ENCODE assay signal across 26 cellular contexts in genomic region chr3:128987701-128988100, GRCh38. TPM values are rescaled to one million over a fixed set of nuclear protein-coding genes. Genes with fewer than 3 reads are reported as not detected.
"Had no signal": no experiment of that assay in that cellular context is flagged by ENCODE, and none has a peak within 500 bp of the region (broad histone marks: within the 10 kb centered on the region; RNA-seq: fewer than 3 reads in every experiment).

No MANE protein-coding gene starts in this region.

- H3K9me3 Mint-ChIP-seq: memory B cell; mesothelial cell of epicardium; naive thymus-derived CD4-positive, alpha-beta T cell had no signal

- H3K36me3 Mint-ChIP-seq: memory B cell; mesothelial cell of epicardium; naive thymus-derived CD4-positive, alpha-beta T cell had no signal

- H3K4me3 Mint-ChIP-seq: memory B cell; mesothelial cell of epicardium; naive thymus-derived CD4-positive, alpha-beta T cell had no signal

- H3K36me3 ChIP-seq: esophagus squamous epithelium, gastrocnemius medialis, heart right ventricle, left lung had no signal

- H3K9me3 ChIP-seq: esophagus squamous epithelium, gastrocnemius medialis, heart right ventricle, left lung had no signal

- H3K27me3 ChIP-seq: dorsolateral prefrontal cortex, gastrocnemius medialis, heart right ventricle, left lung had no signal

- H3K4me3 ChIP-seq: coronary artery, dorsolateral prefrontal cortex, esophagus squamous epithelium, gastrocnemius medialis, heart right ventricle, left lung, lung had no signal

- H3K4me1 ChIP-seq: gastrocnemius medialis, heart right ventricle, left lung had no signal

- H3K27ac ChIP-seq: coronary artery, dorsolateral prefrontal cortex, epithelial cell of prostate, esophagus squamous epithelium, gastrocnemius medialis, heart right ventricle, left lung had no signal

- ATAC-seq: esophagus mucosa; gastrocnemius medialis; heart right ventricle; left cardiac atrium; left lung; left ventricle myocardium superior; naive thymus-derived CD4-positive, alpha-beta T cell had no signal

- H3K4me1 Mint-ChIP-seq: memory B cell, mesothelial cell of epicardium had no signal

- H3K27me3 Mint-ChIP-seq: naive thymus-derived CD4-positive, alpha-beta T cell had no signal

- H3K27ac Mint-ChIP-seq: memory B cell, mesothelial cell of epicardium had no signal

- DNase-seq: dermis blood vessel endothelial cell; dorsolateral prefrontal cortex; effector CD4-positive, alpha-beta T cell; effector memory CD4-positive, alpha-beta T cell; erythroblast; esophagus squamous epithelium; foreskin fibroblast; foreskin melanocyte; gastrocnemius medialis; glutamatergic neuron; head of caudate nucleus; heart right ventricle; hippocampal formation; left cardiac atrium; left lung; left ventricle myocardium superior; mammary epithelial cell; mesendoderm; naive thymus-derived CD4-positive, alpha-beta T cell had no signal

RNA-seq across cellular contexts. Expression of gene EFCC1, which starts 13.4 kb away (rescaled TPM):
- total RNA-seq: kidney epithelial cell had no signal
